1 cellular context compared by ENCODE assay signal in the genomic region with DNA sequence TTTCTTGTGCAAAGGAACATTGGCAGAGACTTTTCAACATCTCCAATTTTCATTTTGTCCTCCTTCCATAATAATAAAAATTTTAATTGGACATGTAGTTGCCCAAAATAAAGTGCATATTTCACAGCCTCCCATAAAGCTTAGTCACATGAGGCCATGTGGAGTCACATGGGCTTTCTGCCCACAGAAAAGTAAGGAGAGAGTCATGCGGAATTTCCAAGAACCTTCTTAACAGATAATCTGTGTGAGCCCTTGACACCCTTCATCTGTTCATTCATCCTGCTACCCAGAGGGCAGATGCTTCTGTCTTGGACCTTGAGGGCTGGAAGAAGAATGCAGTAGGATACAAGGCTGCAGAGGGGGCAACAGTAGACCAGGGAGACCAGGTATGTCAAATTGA.
TF ChIP-seq lines count a peak whose summit lies in the region.

No MANE protein-coding gene starts in this region.

TF ChIP-seq in K562, 482 proteins besides CTCF, POLR2A, EP300 and RAD21 (continued from another document):
- TF ChIP-seq MGA (IDR thresholded peaks at IDR 0.05) (peak; percentile 91), CBX2 (IDR thresholded peaks at IDR 0.05; ENCODE audit: insufficient read depth, low read length, poor library complexity, severe bottlenecking) (no peak), NCOA4 (IDR thresholded peaks at IDR 0.05; ENCODE audit: partially characterized antibody) (no peak), ZNF324 (CRISPR knock-in tag; IDR thresholded peaks at IDR 0.05) (no peak), BRD4 (IDR thresholded peaks at IDR 0.05) (no peak), ZBTB8A (IDR thresholded peaks at IDR 0.05; ENCODE audit: partially characterized antibody) (no peak), ZBTB5 (IDR thresholded peaks at IDR 0.05) (no peak), FOSL1 (tag; conservative IDR thresholded peaks at IDR 0.05) (peak; percentile 61), MYC (IDR thresholded peaks at IDR 0.05; ENCODE audit: low read depth, low read length) (peak; percentile 29; the same call in 1 of the 2 replicates), MYC (CRISPR knock-in tag; IDR thresholded peaks at IDR 0.05; ENCODE audit: borderline replicate concordance, low read depth) (no peak), ZNF143 (CRISPR knock-in tag; IDR thresholded peaks at IDR 0.05) (no peak), ZKSCAN8 (CRISPR knock-in tag; IDR thresholded peaks at IDR 0.05) (no peak), GATAD2B (IDR thresholded peaks at IDR 0.05; ENCODE audit: borderline replicate concordance) (no peak), KAT2B (IDR thresholded peaks at IDR 0.05; ENCODE audit: low read depth, low read length) (no peak), ELF4 (CRISPR knock-in tag; IDR thresholded peaks at IDR 0.05) (no peak), EGR1 (conservative IDR thresholded peaks at IDR 0.05) (no peak), ZNF57 (CRISPR knock-in tag; IDR thresholded peaks at IDR 0.05) (no peak), TAF7 (tag; IDR thresholded peaks at IDR 0.05) (no peak), ZNF253 (CRISPR knock-in tag; conservative IDR thresholded peaks at IDR 0.05) (no peak), HOMEZ (CRISPR knock-in tag; IDR thresholded peaks at IDR 0.05) (no peak), NFIX (CRISPR knock-in tag; IDR thresholded peaks at IDR 0.05; ENCODE audit: low read depth) (no peak), GABPA (tag; conservative IDR thresholded peaks at IDR 0.05; ENCODE audit: low read depth) (no peak), ZNF274 (IDR thresholded peaks at IDR 0.05; ENCODE audit: borderline replicate concordance, low read depth, low read length) (no peak), PURB (CRISPR knock-in tag; IDR thresholded peaks at IDR 0.05; ENCODE audit: low read depth) (no peak), CBFA2T2 (conservative IDR thresholded peaks at IDR 0.05) (peak; percentile 47), KDM4B (IDR thresholded peaks at IDR 0.05; ENCODE audit: borderline replicate concordance in 2 of 2, low read depth in 1 of 2) (no peak)
- TF ChIP-seq, protein P1, sequence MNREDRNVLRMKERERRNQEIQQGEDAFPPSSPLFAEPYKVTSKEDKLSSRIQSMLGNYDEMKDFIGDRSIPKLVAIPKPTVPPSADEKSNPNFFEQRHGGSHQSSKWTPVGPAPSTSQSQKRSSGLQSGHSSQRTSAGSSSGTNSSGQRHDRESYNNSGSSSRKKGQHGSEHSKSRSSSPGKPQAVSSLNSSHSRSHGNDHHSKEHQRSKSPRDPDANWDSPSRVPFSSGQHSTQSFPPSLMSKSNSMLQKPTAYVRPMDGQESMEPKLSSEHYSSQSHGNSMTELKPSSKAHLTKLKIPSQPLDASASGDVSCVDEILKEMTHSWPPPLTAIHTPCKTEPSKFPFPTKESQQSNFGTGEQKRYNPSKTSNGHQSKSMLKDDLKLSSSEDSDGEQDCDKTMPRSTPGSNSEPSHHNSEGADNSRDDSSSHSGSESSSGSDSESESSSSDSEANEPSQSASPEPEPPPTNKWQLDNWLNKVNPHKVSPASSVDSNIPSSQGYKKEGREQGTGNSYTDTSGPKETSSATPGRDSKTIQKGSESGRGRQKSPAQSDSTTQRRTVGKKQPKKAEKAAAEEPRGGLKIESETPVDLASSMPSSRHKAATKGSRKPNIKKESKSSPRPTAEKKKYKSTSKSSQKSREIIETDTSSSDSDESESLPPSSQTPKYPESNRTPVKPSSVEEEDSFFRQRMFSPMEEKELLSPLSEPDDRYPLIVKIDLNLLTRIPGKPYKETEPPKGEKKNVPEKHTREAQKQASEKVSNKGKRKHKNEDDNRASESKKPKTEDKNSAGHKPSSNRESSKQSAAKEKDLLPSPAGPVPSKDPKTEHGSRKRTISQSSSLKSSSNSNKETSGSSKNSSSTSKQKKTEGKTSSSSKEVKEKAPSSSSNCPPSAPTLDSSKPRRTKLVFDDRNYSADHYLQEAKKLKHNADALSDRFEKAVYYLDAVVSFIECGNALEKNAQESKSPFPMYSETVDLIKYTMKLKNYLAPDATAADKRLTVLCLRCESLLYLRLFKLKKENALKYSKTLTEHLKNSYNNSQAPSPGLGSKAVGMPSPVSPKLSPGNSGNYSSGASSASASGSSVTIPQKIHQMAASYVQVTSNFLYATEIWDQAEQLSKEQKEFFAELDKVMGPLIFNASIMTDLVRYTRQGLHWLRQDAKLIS (CRISPR knock-in tag; IDR thresholded peaks at IDR 0.05): no peak
